In genomic region chr11:112364962-112365481, GRCh38 we compare ENCODE assay signal across 15 cellular contexts.
DNase-seq lines count a peak whose midpoint lies in the region; ATAC-seq, FAIRE-seq and TF ChIP-seq lines count a peak whose summit lies in the region.
"Had no signal": no experiment of that assay in that cellular context is flagged by ENCODE, and none has a peak within 500 bp of the region (broad histone marks: within the 10 kb centered on the region; RNA-seq: fewer than 3 reads in every experiment).

No MANE protein-coding gene starts in this region.

- peak; percentile 19 to 78; a peak in 3 of 6 replicates for ATAC-seq in A549
- ATAC-seq in HG02588 (IDR thresholded peaks at IDR 0.05; ENCODE audit: unreplicated experiment): no peak
- ATAC-seq in HG03108 (IDR thresholded peaks at IDR 0.05; ENCODE audit: unreplicated experiment): no peak
- ATAC-seq: activated T-cell treated with anti-CD3 and anti-CD28 coated beads, Interleukin-2, amount 50 U/mL, for 72 hours; naive thymus-derived CD4-positive, alpha-beta T cell; stimulated activated effector memory CD8-positive, alpha-beta T cell treated with anti-CD3 and anti-CD28 coated beads, Interleukin-12 subunit alpha, Interleukin-12 subunit beta, amount 100 ng/mL, for 72 hours had no signal

- TF ChIP-seq RAD21 in A549 (conservative IDR thresholded peaks at IDR 0.05 in 1 of 2, IDR thresholded peaks at IDR 0.05 in 1 of 2): no peak

- 50% methylated on average over 7 of the region's 7 CpGs for WGBS in A549 (ENCODE audit: missing lambda C conversion rate)

- no peaks in the 10 kb centered on the region for H3K4me1 ChIP-seq in A549

- DNase-seq in A549 (ENCODE audit: low read depth in 1 of 2, low spot score in 1 of 2) (peak in 1 of 2 experiments; percentile 51), HS-5 (ENCODE audit: low read depth) (peak; percentile 71), astrocyte of the spinal cord (ENCODE audit: low read depth, low spot score) (peak; percentile 88), islet precursor cell (peak; percentile 55), NCI-H510A (lab: John Stamatoyannopoulos, UW) (no peak), GM20000 (ENCODE audit: low spot score) (no peak)
- DNase-seq: ACHN; activated T-cell treated with anti-CD3 and anti-CD28 coated beads, Interleukin-2, amount 50 U/mL, for 72 hours; naive thymus-derived CD4-positive, alpha-beta T cell; NCI-H1436 treated with DMSO at 0.1 percent for 48 hours; stimulated activated CD4-positive, alpha-beta T cell treated with anti-CD3 and anti-CD28 coated beads, Interleukin-12 subunit alpha, Interleukin-12 subunit beta, amount 100 ng/mL, for 4 hours had no signal

- POLR2A ChIA-PET in A549 (lab: Yijun Ruan, JAX): no interaction called here

- no peak for TF ChIP-seq EP300 in A549 (IDR thresholded peaks at IDR 0.05)

- no peak overlapping the region for H3K4me2 ChIP-seq in A549

- no peak for FAIRE-seq in A549 (lab: Jason Lieb, UNC)
- FAIRE-seq: colon had no signal

- TF ChIP-seq POLR2A in A549 (IDR thresholded peaks at IDR 0.05; ENCODE audit: low read length): no peak

- CTCF ChIA-PET in A549 (lab: Yijun Ruan, JAX): interaction anchor here (1.0 kb wide), 1 partner anchor 17 kb away, joined by 3 read pairs; no protein-coding TSS in a partner anchor

- H3K4me3 ChIP-seq in A549 (no peak overlapping the region), astrocyte of the spinal cord (ENCODE audit: low read depth, low read length) (no peak overlapping the region)

- in situ Hi-C loops in astrocyte of the spinal cord (cut with HindIII; ENCODE audit: low sequenced_read_pairs): no loop called here

- H3K27ac ChIP-seq in A549: no peak overlapping the region

- H3K9me3 ChIP-seq in A549: no peaks in the 10 kb centered on the region

- TF ChIP-seq CTCF in A549 (IDR thresholded peaks at IDR 0.05): no peak
- no peak for TF ChIP-seq CTCF in astrocyte of the spinal cord (IDR thresholded peaks at IDR 0.05; ENCODE audit: low read depth, low read length)
- no peak for TF ChIP-seq CTCF in GM20000 (IDR thresholded peaks at IDR 0.05; ENCODE audit: extremely low read depth, missing control alignments)

TF ChIP-seq in A549, 52 proteins besides CTCF, POLR2A, EP300 and RAD21:
- 0 out of 2 replicates have a peak, but pooled peaks have one; percentile 26 for TF ChIP-seq ATOH8 (CRISPR knock-in tag; IDR thresholded peaks at IDR 0.05; ENCODE audit: low read depth)
- no peak for TF ChIP-seq FOSL2 (IDR thresholded peaks at IDR 0.05)
- TF ChIP-seq FOSL2 (CRISPR knock-in tag; IDR thresholded peaks at IDR 0.05): 0 out of 2 replicates have a peak, but pooled peaks have one; percentile 16
- no peak for TF ChIP-seq SMC3 (IDR thresholded peaks at IDR 0.05)
- TF ChIP-seq GATA3 (IDR thresholded peaks at IDR 0.05; ENCODE audit: borderline replicate concordance): no peak
- no peak for TF ChIP-seq BHLHE40 (IDR thresholded peaks at IDR 0.05; ENCODE audit: low read depth, low read length)
- no peak for TF ChIP-seq KDM1A (IDR thresholded peaks at IDR 0.05; ENCODE audit: low read depth)
- TF ChIP-seq MAFK (IDR thresholded peaks at IDR 0.05; ENCODE audit: partially characterized antibody): peak; percentile 5
- no peak for TF ChIP-seq JUNB (IDR thresholded peaks at IDR 0.05)
- TF ChIP-seq E2F6 (IDR thresholded peaks at IDR 0.05; ENCODE audit: borderline replicate concordance, low read depth): no peak
- no peak for TF ChIP-seq ELK1 (IDR thresholded peaks at IDR 0.05; ENCODE audit: low read depth, low read length)
TF ChIP-seq in A549: peak in this region for 3.

Comparison
In these comparisons a context has a peak if more than half of its experiments do, and no peak if none do; other contexts are left out.
1. ATAC-seq: peak in A549 (2 of 2); none in HG02588 (single experiment) and HG03108 (single experiment).
2. DNase-seq: peak in HS-5 (single experiment), astrocyte of the spinal cord (single experiment) and islet precursor cell (single experiment); none in NCI-H510A (single experiment) and GM20000 (single experiment).